22 cellular contexts compared by ENCODE assay signal in genomic region chr5:5886353-5886752, GRCh38.
DNase-seq lines count a peak whose midpoint lies in the region; ATAC-seq, FAIRE-seq and TF ChIP-seq lines count a peak whose summit lies in the region.
"Had no signal": no experiment of that assay in that cellular context is flagged by ENCODE, and none has a peak within 500 bp of the region (broad histone marks: within the 10 kb centered on the region; RNA-seq: fewer than 3 reads in every experiment).

No MANE protein-coding gene starts in this region.

- POLR2A ChIA-PET in K562 (lab: Yijun Ruan, JAX): no interaction called here

- TF ChIP-seq POLR2A in K562 (conservative IDR thresholded peaks at IDR 0.05): no peak

- H3K27me3 ChIP-seq in MM.1S (replicated peaks; ENCODE audit: insufficient read depth, low read length): no peaks in the 10 kb centered on the region
- peaks cover 0 to 10% of the 10 kb centered on the region in 2 experiments; a peak in 2 of 5 replicates for H3K27me3 ChIP-seq in K562 (ENCODE audit: control insufficient read depth in 2 of 2, insufficient read depth in 2 of 2, low read length in 2 of 2)
- H3K27me3 ChIP-seq: BLaER1 had no signal

- no peak for DNase-seq in MM.1S
- no peak for DNase-seq in K562 (ENCODE audit: extremely low read depth in 1 of 4, low spot score in 3 of 4)
- DNase-seq in H4 (ENCODE audit: low spot score): no peak
- no peak for DNase-seq in activated T-cell treated with anti-CD3 and anti-CD28 coated beads, Interleukin-2, amount 50 U/mL, for 4 hours
- DNase-seq in COR-L47 (lab: John Stamatoyannopoulos, UW): no peak
- DNase-seq: ACHN, HFFc6, NCI-H1092, NCI-H1417 treated with DMSO at 0.1 percent for 48 hours, NCI-H1694 treated with DMSO at 0.1 percent for 48 hours, NCI-H2227 treated with DMSO at 0.1 percent for 48 hours, SHP77 had no signal

- H3K79me2 ChIP-seq in MM.1S (ENCODE audit: low read length) (no peaks in the 10 kb centered on the region), K562 (ENCODE audit: control insufficient read depth, insufficient read depth, low read length) (no peaks in the 10 kb centered on the region)

- CTCF ChIA-PET in K562 (lab: Yijun Ruan, JAX; ENCODE audit: low intra/inter-chr PET ratio): interaction anchor here (0.5 to 1.1 kb wide), 2 partner anchors 636 to 694 kb away, joined by 3 read pairs; no protein-coding TSS in a partner anchor

- no TSS peak for BruUV-seq in K562 (replicated peaks; lab: Mats Ljungman, UMichigan)

- no peak for TF ChIP-seq RAD21 in K562 (CRISPR knock-in tag; conservative IDR thresholded peaks at IDR 0.05 in 1 of 2, IDR thresholded peaks at IDR 0.05 in 1 of 2)

- intact Hi-C loops in K562 (cut with micrococcal nuclease): loop anchor here (5.0 kb wide), 2 partner anchors 394 to 691 kb away; no protein-coding TSS in a partner anchor

- H3K9me2 ChIP-seq in MM.1S (replicated peaks; ENCODE audit: insufficient read depth, low read length): no peaks in the 10 kb centered on the region

- no peak overlapping the region for H3K4me3 Mint-ChIP-seq in activated T-cell treated with anti-CD3 and anti-CD28 coated beads, Interleukin-2, amount 50 U/mL, for 4 hours
- H3K4me3 Mint-ChIP-seq: CD4-positive, CD25-positive, alpha-beta regulatory T cell; HFFc6; T-helper 2 cell treated with Interferon-gamma antibody and Interleukin-4, amounts not matched to agents 5 μg/mL and 100 μg/mL, for 36 hours had no signal

- WGBS in K562 (ENCODE audit: insufficient coverage, low coverage, missing lambda C conversion rate): 10% methylated on average over 20 of the region's 20 CpGs

- no peaks in the 10 kb centered on the region for H3K9me1 ChIP-seq in K562 (ENCODE audit: control insufficient read depth, insufficient read depth, low read length)

- H2AFZ ChIP-seq in MM.1S (ENCODE audit: low read length): peak overlapping the region; percentile 78
- H2AFZ ChIP-seq in K562 (ENCODE audit: low read depth, low read length): no peak overlapping the region
- H2AFZ ChIP-seq: PC-9 had no signal

- no peaks in the 10 kb centered on the region for H3K9me3 Mint-ChIP-seq in activated T-cell treated with anti-CD3 and anti-CD28 coated beads, Interleukin-2, amount 50 U/mL, for 4 hours
- H3K9me3 Mint-ChIP-seq: CD4-positive, CD25-positive, alpha-beta regulatory T cell; T-helper 2 cell treated with Interferon-gamma antibody and Interleukin-4, amounts not matched to agents 5 μg/mL and 100 μg/mL, for 36 hours had no signal

- H3K4me2 ChIP-seq in MM.1S (ENCODE audit: low read depth, low read length): peak overlapping the region; percentile 84
- H3K4me2 ChIP-seq in K562 (ENCODE audit: insufficient read depth, low read length): no peak overlapping the region
- H3K4me2 ChIP-seq: BLaER1, PC-9 had no signal

- no peaks in the 10 kb centered on the region for H3K4me1 Mint-ChIP-seq in activated T-cell treated with anti-CD3 and anti-CD28 coated beads, Interleukin-2, amount 50 U/mL, for 4 hours (ENCODE audit: low read depth)

- no peaks in the 10 kb centered on the region for H4K20me1 ChIP-seq in MM.1S (ENCODE audit: insufficient read depth, low read length)
- 0 out of 2 replicates have a peak, but pooled peaks cover 3% of the 10 kb centered on the region for H4K20me1 ChIP-seq in K562 (replicated peaks; ENCODE audit: control insufficient read depth, insufficient read depth, low read length)
- H4K20me1 ChIP-seq: BLaER1 had no signal

- H3K4me3 ChIP-seq in MM.1S (ENCODE audit: low read length): no peak overlapping the region
- no peak overlapping the region for H3K4me3 ChIP-seq in K562
- H3K4me3 ChIP-seq: BLaER1, HAP-1, PC-9 had no signal

- H3K9me3 ChIP-seq in MM.1S (replicated peaks; ENCODE audit: insufficient read depth, low read length) (no peaks in the 10 kb centered on the region), K562 (replicated peaks; ENCODE audit: control insufficient read depth, insufficient read depth, low read depth, low read length) (no peaks in the 10 kb centered on the region)
- H3K9me3 ChIP-seq: BLaER1, HAP-1 had no signal

- H3K27ac ChIP-seq in MM.1S (ENCODE audit: low read length) (no peak overlapping the region), K562 (ENCODE audit: extremely low read depth, low read depth, low read length) (no peak overlapping the region)
- H3K27ac ChIP-seq: BLaER1, PC-9 had no signal

- H3K36me3 Mint-ChIP-seq in activated T-cell treated with anti-CD3 and anti-CD28 coated beads, Interleukin-2, amount 50 U/mL, for 4 hours (ENCODE audit: insufficient read depth): no peaks in the 10 kb centered on the region
- H3K36me3 Mint-ChIP-seq: CD4-positive, CD25-positive, alpha-beta regulatory T cell; IgD-negative memory B cell had no signal

- H3K36me3 ChIP-seq in MM.1S (replicated peaks; ENCODE audit: insufficient read depth, low read length) (no peaks in the 10 kb centered on the region), K562 (ENCODE audit: control insufficient read depth, insufficient read depth, low read length) (no peaks in the 10 kb centered on the region)
- H3K36me3 ChIP-seq: BLaER1, HAP-1 had no signal

- TF ChIP-seq CTCF in MM.1S (IDR thresholded peaks at IDR 0.05; ENCODE audit: low read length): no peak
- no peak for TF ChIP-seq CTCF in K562 (IDR thresholded peaks at IDR 0.05 in 2 of 3, conservative IDR thresholded peaks at IDR 0.05 in 1 of 3; ENCODE audit: insufficient read depth in 2 of 3, low read depth in 1 of 3, low read length in 3 of 3)

- peaks cover 10% of the 10 kb centered on the region for H3K27me3 Mint-ChIP-seq in activated T-cell treated with anti-CD3 and anti-CD28 coated beads, Interleukin-2, amount 50 U/mL, for 4 hours (ENCODE audit: low read depth)
- H3K27me3 Mint-ChIP-seq: CD4-positive, CD25-positive, alpha-beta regulatory T cell had no signal

- in situ Hi-C loops in K562 (cut with MboI): no loop called here

- H3K9ac ChIP-seq in MM.1S (ENCODE audit: low read length) (no peak overlapping the region), K562 (ENCODE audit: insufficient read depth in 1 of 2, low read depth in 2 of 2, low read length in 2 of 2) (no peak overlapping the region)
- H3K9ac ChIP-seq: BLaER1 had no signal

- FAIRE-seq in K562 (lab: Jason Lieb, UNC): no peak
- FAIRE-seq: D721Med, G401.6 had no signal

- no peaks in the 10 kb centered on the region for H3F3A ChIP-seq in MM.1S (ENCODE audit: insufficient read depth, low read length)

- no peak for TF ChIP-seq EP300 in K562 (IDR thresholded peaks at IDR 0.05; ENCODE audit: low read length)

- no peaks in the 10 kb centered on the region for H3K4me1 ChIP-seq in MM.1S (ENCODE audit: low read length)
- peaks cover 0 to 7% of the 10 kb centered on the region in 2 experiments; a peak in 2 of 5 replicates for H3K4me1 ChIP-seq in K562 (replicated peaks in 1 of 2; ENCODE audit: control insufficient read depth in 2 of 2, insufficient read depth in 2 of 2, low read length in 2 of 2)
- H3K4me1 ChIP-seq: HAP-1 had no signal

- peak; percentile 7 for ATAC-seq in GM19397 (IDR thresholded peaks at IDR 0.05; ENCODE audit: unreplicated experiment)
- peak; percentile 21 for ATAC-seq in K562
- no peak for ATAC-seq in GM21576 (IDR thresholded peaks at IDR 0.05; ENCODE audit: unreplicated experiment)
- ATAC-seq in activated T-cell treated with anti-CD3 and anti-CD28 coated beads, Interleukin-2, amount 50 U/mL, for 4 hours: no peak

TF ChIP-seq in K562, 482 proteins besides CTCF, POLR2A, EP300 and RAD21:
- TF ChIP-seq ZNF347 (CRISPR knock-in tag; IDR thresholded peaks at IDR 0.05; ENCODE audit: low read depth): no peak
- TF ChIP-seq SREBF1 (IDR thresholded peaks at IDR 0.05; ENCODE audit: borderline replicate concordance, low read depth, low read length): no peak
- TF ChIP-seq ZBTB8A (IDR thresholded peaks at IDR 0.05; ENCODE audit: partially characterized antibody): no peak
- no peak for TF ChIP-seq BCOR (IDR thresholded peaks at IDR 0.05)
- TF ChIP-seq, protein P1, sequence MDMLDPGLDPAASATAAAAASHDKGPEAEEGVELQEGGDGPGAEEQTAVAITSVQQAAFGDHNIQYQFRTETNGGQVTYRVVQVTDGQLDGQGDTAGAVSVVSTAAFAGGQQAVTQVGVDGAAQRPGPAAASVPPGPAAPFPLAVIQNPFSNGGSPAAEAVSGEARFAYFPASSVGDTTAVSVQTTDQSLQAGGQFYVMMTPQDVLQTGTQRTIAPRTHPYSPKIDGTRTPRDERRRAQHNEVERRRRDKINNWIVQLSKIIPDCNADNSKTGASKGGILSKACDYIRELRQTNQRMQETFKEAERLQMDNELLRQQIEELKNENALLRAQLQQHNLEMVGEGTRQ (CRISPR knock-in tag; IDR thresholded peaks at IDR 0.05): no peak
- TF ChIP-seq ZFP36 (IDR thresholded peaks at IDR 0.05; ENCODE audit: low read depth, low read length, partially characterized antibody): no peak
- no peak for TF ChIP-seq SRSF1 (IDR thresholded peaks at IDR 0.05; ENCODE audit: low read depth, low read length)
- TF ChIP-seq ZNF586 (CRISPR knock-in tag; conservative IDR thresholded peaks at IDR 0.05): no peak
- TF ChIP-seq ADNP (tag; IDR thresholded peaks at IDR 0.05): no peak
- TF ChIP-seq BACH1 (tag; IDR thresholded peaks at IDR 0.05): no peak
- TF ChIP-seq DIDO1 (tag; IDR thresholded peaks at IDR 0.05; ENCODE audit: low read depth): no peak
- TF ChIP-seq, protein P2, sequence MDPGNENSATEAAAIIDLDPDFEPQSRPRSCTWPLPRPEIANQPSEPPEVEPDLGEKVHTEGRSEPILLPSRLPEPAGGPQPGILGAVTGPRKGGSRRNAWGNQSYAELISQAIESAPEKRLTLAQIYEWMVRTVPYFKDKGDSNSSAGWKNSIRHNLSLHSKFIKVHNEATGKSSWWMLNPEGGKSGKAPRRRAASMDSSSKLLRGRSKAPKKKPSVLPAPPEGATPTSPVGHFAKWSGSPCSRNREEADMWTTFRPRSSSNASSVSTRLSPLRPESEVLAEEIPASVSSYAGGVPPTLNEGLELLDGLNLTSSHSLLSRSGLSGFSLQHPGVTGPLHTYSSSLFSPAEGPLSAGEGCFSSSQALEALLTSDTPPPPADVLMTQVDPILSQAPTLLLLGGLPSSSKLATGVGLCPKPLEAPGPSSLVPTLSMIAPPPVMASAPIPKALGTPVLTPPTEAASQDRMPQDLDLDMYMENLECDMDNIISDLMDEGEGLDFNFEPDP (CRISPR knock-in tag; IDR thresholded peaks at IDR 0.05): no peak
- TF ChIP-seq KLF13 (tag; IDR thresholded peaks at IDR 0.05; ENCODE audit: borderline replicate concordance, low read depth): no peak
- TF ChIP-seq NCOR1 (IDR thresholded peaks at IDR 0.05): no peak
- TF ChIP-seq ZBED1 (IDR thresholded peaks at IDR 0.05): no peak

Comparison
In these comparisons a context has a peak if more than half of its experiments do, and no peak if none do; other contexts are left out.
1. ATAC-seq: peak in GM19397 (single experiment) and K562 (single experiment); none in GM21576 (single experiment) and activated T-cell treated with anti-CD3 and anti-CD28 coated beads, Interleukin-2, amount 50 U/mL, for 4 hours (0 of 2).